12 cellular contexts compared by ENCODE assay signal in genomic region chr3:172137287-172138030, GRCh38.
DNase-seq lines count a peak whose midpoint lies in the region; ATAC-seq and TF ChIP-seq lines count a peak whose summit lies in the region.
"Had no signal": no experiment of that assay in that cellular context is flagged by ENCODE, and none has a peak within 500 bp of the region (broad histone marks: within the 10 kb centered on the region; RNA-seq: fewer than 3 reads in every experiment).

No MANE protein-coding gene starts in this region.

- DNase-seq in CD14-positive monocyte (ENCODE audit: low spot score) (no peak), Peyer's patch (no peak), esophagus muscularis mucosa (ENCODE audit: extremely low spot score) (no peak), omental fat pad (ENCODE audit: low spot score) (no peak), cortex of kidney (lab: John Stamatoyannopoulos, UW) (no peak), pons (ENCODE audit: low spot score) (no peak), germinal center (ENCODE audit: low spot score) (no peak)
- no peak for DNase-seq in activated CD4-positive, alpha-beta T cell treated with anti-CD3 and anti-CD28 coated beads for 48 hours
- DNase-seq: activated naive CD4-positive, alpha-beta T cell treated with anti-CD3 and anti-CD28 coated beads, Interleukin-2, amount 50 U/mL, for 16 hours; hypothalamus; substantia nigra had no signal

- H3K4me3 ChIP-seq in Peyer's patch (no peak overlapping the region), esophagus muscularis mucosa (no peak overlapping the region)
- H3K4me3 ChIP-seq: SJSA1 had no signal

- H3K9me3 ChIP-seq in Peyer's patch: no peaks in the 10 kb centered on the region
- no peaks in the 10 kb centered on the region for H3K9me3 ChIP-seq in esophagus muscularis mucosa
- H3K9me3 ChIP-seq: SJSA1 had no signal

- no peak for TF ChIP-seq EP300 in esophagus muscularis mucosa (IDR thresholded peaks at IDR 0.05)

- H3K27ac ChIP-seq in Peyer's patch (peak overlapping the region in 3 of 4 donors; percentile 27 to 47 (median 45)), esophagus muscularis mucosa (replicated peaks in 1 of 4) (peak overlapping the region; percentile 47 to 69 (median 58))

- H3K4me1 Mint-ChIP-seq in CD14-positive monocyte: peaks cover 90% of the 10 kb centered on the region

- WGBS in esophagus muscularis mucosa: 49% methylated on average over 2 of the region's 2 CpGs

- peaks cover 31 to 46% of the 10 kb centered on the region in 2 donors for H3K36me3 Mint-ChIP-seq in CD14-positive monocyte

- no peak overlapping the region for H3K4me3 Mint-ChIP-seq in CD14-positive monocyte

- no peaks in the 10 kb centered on the region for H3K9me3 Mint-ChIP-seq in CD14-positive monocyte

- H3K27me3 Mint-ChIP-seq in CD14-positive monocyte (ENCODE audit: low read depth in 3 of 3): no peaks in the 10 kb centered on the region

- ATAC-seq in omental fat pad (ENCODE audit: low FRiP score): peak; percentile 61

- H3K36me3 ChIP-seq in Peyer's patch (no peaks in the 10 kb centered on the region), esophagus muscularis mucosa (peaks cover 0 to 4% (median 0%) of the 10 kb centered on the region in 4 donors)

- H3K27me3 ChIP-seq in Peyer's patch (no peaks in the 10 kb centered on the region), esophagus muscularis mucosa (no peaks in the 10 kb centered on the region)
- H3K27me3 ChIP-seq: SJSA1 had no signal

- peak overlapping the region; percentile 93 to 98 (median 97) for H3K27ac Mint-ChIP-seq in CD14-positive monocyte

- TF ChIP-seq POLR2A in Peyer's patch (IDR thresholded peaks at IDR 0.05): no peak
- TF ChIP-seq POLR2A in esophagus muscularis mucosa (IDR thresholded peaks at IDR 0.05; ENCODE audit: low read depth): no peak

- H3K4me1 ChIP-seq in Peyer's patch: peaks cover 0 to 74% (median 2%) of the 10 kb centered on the region in 4 donors
- peaks cover 82 to 97% (median 89%) of the 10 kb centered on the region in 4 donors for H3K4me1 ChIP-seq in esophagus muscularis mucosa

- TF ChIP-seq CTCF in CD14-positive monocyte (IDR thresholded peaks at IDR 0.05) (no peak), Peyer's patch (IDR thresholded peaks at IDR 0.05) (no peak), esophagus muscularis mucosa (IDR thresholded peaks at IDR 0.05) (no peak), omental fat pad (IDR thresholded peaks at IDR 0.05) (no peak)

- intact Hi-C loops in CD14-positive monocyte (cut with micrococcal nuclease) (no loop called here), esophagus muscularis mucosa (cut with DNase I) (no loop called here)
